ENCODE assay signal across 1 cellular context in genomic region chr1:230105245-230105753, GRCh38.
TF ChIP-seq lines count a peak whose summit lies in the region.

No MANE protein-coding gene starts in this region.

TF ChIP-seq in GM23338, 12 proteins besides CTCF, POLR2A, EP300 and RAD21 (continued from another document):
- TF ChIP-seq ZNF462 (CRISPR knock-in tag; IDR thresholded peaks at IDR 0.05) (no peak), EZH2phosphoT487 (IDR thresholded peaks at IDR 0.05; ENCODE audit: unreplicated experiment) (no peak), ETS1 (IDR thresholded peaks at IDR 0.05) (no peak), ZNF114 (CRISPR knock-in tag; IDR thresholded peaks at IDR 0.05) (no peak), ZNF331 (CRISPR knock-in tag; IDR thresholded peaks at IDR 0.05; ENCODE audit: low read depth) (no peak), POLR2AphosphoS5 (IDR thresholded peaks at IDR 0.05; ENCODE audit: low read depth) (no peak)
